In the genomic region with DNA sequence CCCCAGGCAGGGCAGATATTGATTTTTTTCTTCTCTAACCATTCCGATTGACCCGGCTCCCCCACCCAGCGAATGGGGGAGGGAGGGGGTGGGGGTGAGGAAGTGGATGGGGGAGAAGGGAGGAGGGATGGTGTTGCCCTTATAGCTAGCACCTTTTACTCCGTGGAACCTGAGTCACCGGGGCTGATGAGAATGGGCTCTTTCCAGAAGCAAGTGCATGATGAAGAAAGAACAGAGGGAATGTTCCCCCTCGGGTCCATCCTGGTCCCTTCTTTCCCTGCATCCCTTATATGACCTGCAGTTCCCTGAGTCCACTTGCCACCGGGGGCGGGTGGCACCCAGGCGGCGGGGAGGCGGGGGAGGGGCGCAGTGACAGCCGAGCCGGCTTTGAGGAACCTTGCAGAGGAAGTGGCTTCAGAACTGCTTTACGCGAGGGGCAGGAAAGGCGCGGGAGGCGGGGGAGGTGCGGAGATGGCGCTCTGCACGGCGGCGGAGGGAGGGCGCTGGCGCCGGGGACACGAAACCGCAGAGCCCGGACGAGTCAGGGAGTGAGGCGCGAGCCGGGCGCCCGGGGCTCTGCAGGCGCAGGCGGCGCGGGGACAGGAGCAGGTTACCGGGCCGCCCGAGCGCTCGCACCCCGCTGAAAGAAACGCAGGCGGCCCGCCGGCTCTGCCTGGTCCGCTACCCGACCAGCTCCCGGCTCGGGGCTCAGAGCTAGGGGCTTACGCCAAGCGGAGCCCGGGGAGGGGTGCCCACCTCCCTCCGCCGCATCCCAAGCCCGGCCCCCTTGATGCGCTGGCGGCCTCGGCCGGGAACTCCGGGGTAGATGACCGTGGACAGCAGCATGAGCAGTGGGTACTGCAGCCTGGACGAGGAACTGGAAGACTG, we compare ENCODE assay signal across 1 cellular context.
A peak's percentile ranks its signal among the peaks of the same experiment; 100 is the strongest.
TF ChIP-seq lines count a peak whose summit lies in the region.

No MANE protein-coding gene starts in this region.

TF ChIP-seq in HEK293, 187 proteins besides CTCF, POLR2A, EP300 and RAD21 (continued from another document and continues in another):
- TF ChIP-seq HIC1 (tag by site-specific recombination; IDR thresholded peaks at IDR 0.05) (peak; percentile 83; the same call in 1 of the 2 replicates), ZNF140 (tag by site-specific recombination; IDR thresholded peaks at IDR 0.05) (no peak), ZNF202 (tag by site-specific recombination; IDR thresholded peaks at IDR 0.05; ENCODE audit: borderline replicate concordance) (no peak), ZNF670 (tag by site-specific recombination; IDR thresholded peaks at IDR 0.05; ENCODE audit: low read depth) (no peak), ZNF600 (tag by site-specific recombination; IDR thresholded peaks at IDR 0.05) (peak; percentile 89), ZNF747 (tag by site-specific recombination; IDR thresholded peaks at IDR 0.05) (no peak), ZNF837 (tag by site-specific recombination; IDR thresholded peaks at IDR 0.05) (no peak), KLF16 (tag by site-specific recombination; IDR thresholded peaks at IDR 0.05) (peak; percentile 40; the same call in 1 of the 2 replicates), KLF8 (tag by site-specific recombination; IDR thresholded peaks at IDR 0.05) (peak; percentile 55; the same call in 1 of the 2 replicates), ZNF148 (tag by site-specific recombination; IDR thresholded peaks at IDR 0.05; ENCODE audit: borderline replicate concordance) (no peak), MEIS1 (CRISPR knock-in tag; IDR thresholded peaks at IDR 0.05; ENCODE audit: borderline replicate concordance) (no peak), ZNF2 (tag by site-specific recombination; IDR thresholded peaks at IDR 0.05) (no peak), OSR2 (tag by site-specific recombination; IDR thresholded peaks at IDR 0.05) (no peak), SP3 (tag by site-specific recombination; IDR thresholded peaks at IDR 0.05) (peak; percentile 40), ZNF239 (tag by site-specific recombination; IDR thresholded peaks at IDR 0.05) (no peak), ZNF391 (tag by site-specific recombination; IDR thresholded peaks at IDR 0.05; ENCODE audit: borderline replicate concordance, low read depth) (no peak), HOXC10 (CRISPR knock-in tag; IDR thresholded peaks at IDR 0.05) (no peak), ZBTB10 (tag by site-specific recombination; IDR thresholded peaks at IDR 0.05) (no peak), KLF7 (tag by site-specific recombination; IDR thresholded peaks at IDR 0.05; ENCODE audit: borderline replicate concordance) (no peak), YY2 (tag by site-specific recombination; IDR thresholded peaks at IDR 0.05) (no peak), ZNF777 (tag by site-specific recombination; IDR thresholded peaks at IDR 0.05; ENCODE audit: borderline replicate concordance) (no peak), ZNF23 (tag by site-specific recombination; IDR thresholded peaks at IDR 0.05; ENCODE audit: borderline replicate concordance) (no peak), ZNF280D (tag by site-specific recombination; IDR thresholded peaks at IDR 0.05) (no peak), ZNF423 (tag by site-specific recombination; IDR thresholded peaks at IDR 0.05) (no peak), ZNF114 (tag by site-specific recombination; IDR thresholded peaks at IDR 0.05) (no peak), ZNF350 (tag by site-specific recombination; IDR thresholded peaks at IDR 0.05) (no peak), ZFHX2 (tag by site-specific recombination; conservative IDR thresholded peaks at IDR 0.05) (peak; percentile 91), ZNF211 (tag by site-specific recombination; IDR thresholded peaks at IDR 0.05; ENCODE audit: low read depth) (no peak), KLF1 (tag by site-specific recombination; IDR thresholded peaks at IDR 0.05) (no peak), ZNF510 (tag by site-specific recombination; IDR thresholded peaks at IDR 0.05; ENCODE audit: insufficient replicate concordance) (no peak), ZNF112 (tag by site-specific recombination; IDR thresholded peaks at IDR 0.05) (no peak), ZNF623 (tag by site-specific recombination; IDR thresholded peaks at IDR 0.05) (no peak), YY1 (tag by site-specific recombination; IDR thresholded peaks at IDR 0.05) (peak; percentile 47; the same call in 1 of the 2 replicates), GLIS1 (tag by site-specific recombination; IDR thresholded peaks at IDR 0.05) (peak; percentile 32; the same call in 1 of the 2 replicates), SETDB1 (IDR thresholded peaks at IDR 0.05; ENCODE audit: insufficient read length, low read length) (no peak), TCF7L2 (IDR thresholded peaks at IDR 0.05; ENCODE audit: borderline replicate concordance, low read depth, low read length) (no peak), ZSCAN30 (tag by site-specific recombination; IDR thresholded peaks at IDR 0.05) (peak; percentile 51; the same call in 1 of the 2 replicates), ZNF324 (tag by site-specific recombination; IDR thresholded peaks at IDR 0.05) (no peak), ZNF660 (tag by site-specific recombination; IDR thresholded peaks at IDR 0.05) (peak; percentile 19; the same call in 1 of the 2 replicates), ZNF169 (tag by site-specific recombination; IDR thresholded peaks at IDR 0.05) (no peak), ZNF473 (tag by site-specific recombination; IDR thresholded peaks at IDR 0.05) (no peak)
- TF ChIP-seq, protein P1, sequence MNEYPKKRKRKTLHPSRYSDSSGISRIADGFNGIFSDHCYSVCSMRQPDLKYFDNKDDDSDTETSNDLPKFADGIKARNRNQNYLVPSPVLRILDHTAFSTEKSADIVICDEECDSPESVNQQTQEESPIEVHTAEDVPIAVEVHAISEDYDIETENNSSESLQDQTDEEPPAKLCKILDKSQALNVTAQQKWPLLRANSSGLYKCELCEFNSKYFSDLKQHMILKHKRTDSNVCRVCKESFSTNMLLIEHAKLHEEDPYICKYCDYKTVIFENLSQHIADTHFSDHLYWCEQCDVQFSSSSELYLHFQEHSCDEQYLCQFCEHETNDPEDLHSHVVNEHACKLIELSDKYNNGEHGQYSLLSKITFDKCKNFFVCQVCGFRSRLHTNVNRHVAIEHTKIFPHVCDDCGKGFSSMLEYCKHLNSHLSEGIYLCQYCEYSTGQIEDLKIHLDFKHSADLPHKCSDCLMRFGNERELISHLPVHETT (tag by site-specific recombination; IDR thresholded peaks at IDR 0.05): no peak
- TF ChIP-seq, protein P2, sequence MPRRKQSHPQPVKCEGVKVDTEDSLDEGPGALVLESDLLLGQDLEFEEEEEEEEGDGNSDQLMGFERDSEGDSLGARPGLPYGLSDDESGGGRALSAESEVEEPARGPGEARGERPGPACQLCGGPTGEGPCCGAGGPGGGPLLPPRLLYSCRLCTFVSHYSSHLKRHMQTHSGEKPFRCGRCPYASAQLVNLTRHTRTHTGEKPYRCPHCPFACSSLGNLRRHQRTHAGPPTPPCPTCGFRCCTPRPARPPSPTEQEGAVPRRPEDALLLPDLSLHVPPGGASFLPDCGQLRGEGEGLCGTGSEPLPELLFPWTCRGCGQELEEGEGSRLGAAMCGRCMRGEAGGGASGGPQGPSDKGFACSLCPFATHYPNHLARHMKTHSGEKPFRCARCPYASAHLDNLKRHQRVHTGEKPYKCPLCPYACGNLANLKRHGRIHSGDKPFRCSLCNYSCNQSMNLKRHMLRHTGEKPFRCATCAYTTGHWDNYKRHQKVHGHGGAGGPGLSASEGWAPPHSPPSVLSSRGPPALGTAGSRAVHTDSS (tag by site-specific recombination; IDR thresholded peaks at IDR 0.05): no peak
- TF ChIP-seq, protein P3, sequence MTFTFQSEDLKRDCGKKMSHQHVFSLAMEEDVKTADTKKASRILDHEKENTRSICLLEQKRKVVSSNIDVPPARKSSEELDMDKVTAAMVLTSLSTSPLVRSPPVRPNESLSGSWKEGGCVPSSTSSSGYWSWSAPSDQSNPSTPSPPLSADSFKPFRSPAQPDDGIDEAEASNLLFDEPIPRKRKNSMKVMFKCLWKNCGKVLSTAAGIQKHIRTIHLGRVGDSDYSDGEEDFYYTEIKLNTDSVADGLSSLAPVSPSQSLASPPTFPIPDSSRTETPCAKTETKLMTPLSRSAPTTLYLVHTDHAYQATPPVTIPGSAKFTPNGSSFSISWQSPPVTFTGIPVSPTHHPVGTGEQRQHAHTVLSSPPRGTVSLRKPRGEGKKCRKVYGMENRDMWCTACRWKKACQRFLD (tag by site-specific recombination; IDR thresholded peaks at IDR 0.05): no peak
